1 cellular context compared by ENCODE assay signal in genomic region chr3:47678446-47679338, GRCh38.
TF ChIP-seq lines count a peak whose summit lies in the region.

No MANE protein-coding gene starts in this region.

TF ChIP-seq in HepG2, 621 proteins besides CTCF, POLR2A, EP300 and RAD21 (continued from another document):
- no peak for TF ChIP-seq ZNF724P (CRISPR knock-in tag; IDR thresholded peaks at IDR 0.05; ENCODE audit: borderline replicate concordance)
- no peak for TF ChIP-seq NAIF1 (CRISPR knock-in tag; IDR thresholded peaks at IDR 0.05; ENCODE audit: borderline replicate concordance)
- TF ChIP-seq ZNF329 (CRISPR knock-in tag; IDR thresholded peaks at IDR 0.05; ENCODE audit: low read depth) = no peak
- TF ChIP-seq PAF1 (CRISPR knock-in tag; IDR thresholded peaks at IDR 0.05) = no peak
- TF ChIP-seq ZNF3 (CRISPR knock-in tag; IDR thresholded peaks at IDR 0.05) = no peak
- no peak for TF ChIP-seq MLLT10 (CRISPR knock-in tag; IDR thresholded peaks at IDR 0.05)
- TF ChIP-seq SP140L (CRISPR knock-in tag; IDR thresholded peaks at IDR 0.05; ENCODE audit: borderline replicate concordance) = no peak
- no peak for TF ChIP-seq HMG20A (CRISPR knock-in tag; IDR thresholded peaks at IDR 0.05; ENCODE audit: borderline replicate concordance)
- no peak for TF ChIP-seq ATF5 (CRISPR knock-in tag; IDR thresholded peaks at IDR 0.05; ENCODE audit: low read depth)
- no peak for TF ChIP-seq BRCA1 (CRISPR knock-in tag; IDR thresholded peaks at IDR 0.05)
TF ChIP-seq in HepG2: peak in this region for 0.
